Comparison of ENCODE assay signal across 13 cellular contexts in genomic region chr2:30665761-30666306, GRCh38.
DNase-seq lines count a peak whose midpoint lies in the region; ATAC-seq and TF ChIP-seq lines count a peak whose summit lies in the region.
"Had no signal": no experiment of that assay in that cellular context is flagged by ENCODE, and none has a peak within 500 bp of the region (broad histone marks: within the 10 kb centered on the region; RNA-seq: fewer than 3 reads in every experiment).

No MANE protein-coding gene starts in this region.

- POLR2A ChIA-PET in A673 (lab: Charles Lee; ENCODE audit: low non-redundant PET): no interaction called here

- no peak for TF ChIP-seq CTCF in A673 (conservative IDR thresholded peaks at IDR 0.05; ENCODE audit: low read depth, low read length)
- no peak for TF ChIP-seq CTCF in RWPE2 (IDR thresholded peaks at IDR 0.05; ENCODE audit: poor library complexity, severe bottlenecking)
- no peak for TF ChIP-seq CTCF in foreskin keratinocyte (conservative IDR thresholded peaks at IDR 0.05)
- TF ChIP-seq CTCF in progenitor cell of endocrine pancreas (IDR thresholded peaks at IDR 0.05; ENCODE audit: unreplicated experiment): no peak

- H3K4me3 ChIP-seq in A673 (ENCODE audit: low read depth, low read length, poor library complexity, severe bottlenecking) (no peak overlapping the region), RWPE2 (ENCODE audit: severe bottlenecking) (no peak overlapping the region)

- H3K9me3 ChIP-seq in A673 (ENCODE audit: low read depth, low read length, poor library complexity, severe bottlenecking) (peaks cover 20% of the 10 kb centered on the region), RWPE2 (ENCODE audit: severe bottlenecking) (peaks cover 2% of the 10 kb centered on the region)

- H3K27me3 ChIP-seq in A673 (replicated peaks; ENCODE audit: insufficient read depth, low read depth, low read length, poor library complexity) (no peaks in the 10 kb centered on the region), RWPE2 (ENCODE audit: insufficient read depth, poor library complexity, severe bottlenecking) (no peaks in the 10 kb centered on the region), foreskin keratinocyte (no peaks in the 10 kb centered on the region)

- H3K4me3 Mint-ChIP-seq in progenitor cell of endocrine pancreas (ENCODE audit: low read depth): no peak overlapping the region
- H3K4me3 Mint-ChIP-seq: naive thymus-derived CD4-positive, alpha-beta T cell had no signal

- H3K36me3 Mint-ChIP-seq in progenitor cell of endocrine pancreas (ENCODE audit: insufficient read depth): peaks cover 6% of the 10 kb centered on the region

- BruUV-seq in A673 (replicated peaks; lab: Mats Ljungman, UMichigan): no TSS peak

- H3K36me3 ChIP-seq in A673 (ENCODE audit: insufficient read depth, low read length, poor library complexity, severe bottlenecking) (no peaks in the 10 kb centered on the region), RWPE2 (ENCODE audit: low read depth) (0 out of 2 replicates have a peak, but pooled peaks cover 6% of the 10 kb centered on the region)

- H3K4me1 ChIP-seq in A673 (ENCODE audit: insufficient read depth, low read length, poor library complexity, severe bottlenecking): no peaks in the 10 kb centered on the region
- peaks cover 31% of the 10 kb centered on the region for H3K4me1 ChIP-seq in RWPE2 (ENCODE audit: insufficient read depth, poor library complexity, severe bottlenecking)
- peaks cover 32% of the 10 kb centered on the region for H3K4me1 ChIP-seq in foreskin keratinocyte

- H3K27ac ChIP-seq in A673 (ENCODE audit: low read depth, low read length, poor library complexity, severe bottlenecking) (peak overlapping the region; percentile 21), RWPE2 (ENCODE audit: poor library complexity, severe bottlenecking) (peak overlapping the region; percentile 96), foreskin keratinocyte (peak overlapping the region; percentile 96)
- H3K27ac ChIP-seq: KMS-11 had no signal

- H3K9me3 Mint-ChIP-seq in progenitor cell of endocrine pancreas (ENCODE audit: low read depth): peaks cover 25% of the 10 kb centered on the region

- peak overlapping the region; percentile 24 for H3K27ac Mint-ChIP-seq in progenitor cell of endocrine pancreas

- no peaks in the 10 kb centered on the region for H3K27me3 Mint-ChIP-seq in progenitor cell of endocrine pancreas

- no peak for DNase-seq in A673 (ENCODE audit: low spot score)
- no peak for DNase-seq in RWPE2 (ENCODE audit: low spot score)
- DNase-seq in foreskin keratinocyte: no peak
- no peak for DNase-seq in progenitor cell of endocrine pancreas (ENCODE audit: low spot score, unreplicated experiment)
- no peak for DNase-seq in DMS 273 (lab: John Stamatoyannopoulos, UW; ENCODE audit: unreplicated experiment)
- no peak for DNase-seq in T-helper 1 cell
- DNase-seq: central memory CD4-positive, alpha-beta T cell; naive thymus-derived CD4-positive, alpha-beta T cell; NCI-H1694; stimulated activated CD4-positive, alpha-beta T cell treated with anti-CD3 and anti-CD28 coated beads, Interleukin-12 subunit alpha, Interleukin-12 subunit beta, amount 100 ng/mL, for 4 hours had no signal

- CTCF ChIA-PET in A673 (lab: Charles Lee): no interaction called here

- intact Hi-C loops in A673 (cut with micrococcal nuclease; ENCODE audit: unreplicated experiment): no loop called here

- H3K4me1 Mint-ChIP-seq in progenitor cell of endocrine pancreas (ENCODE audit: low read depth): no peaks in the 10 kb centered on the region

- ATAC-seq in RWPE2 (ENCODE audit: low read depth) (no peak), foreskin keratinocyte (no peak), HG02798 (IDR thresholded peaks at IDR 0.05; ENCODE audit: poor library complexity, unreplicated experiment) (no peak), HG02678 (IDR thresholded peaks at IDR 0.05; ENCODE audit: unreplicated experiment) (no peak)

Comparison
In these comparisons a context has a peak if more than half of its experiments do, and no peak if none do; other contexts are left out.
1. H3K27ac ChIP-seq: peak in every context shown above with its lines; median percentile 96 in RWPE2; 96 in foreskin keratinocyte; 21 in A673.